14 cellular contexts compared by ENCODE assay signal in genomic region chr9:92278117-92278516, GRCh38. TPM values are rescaled to one million over a fixed set of nuclear protein-coding genes. Genes with fewer than 3 reads are reported as not detected.
DNase-seq lines count a peak whose midpoint lies in the region; ATAC-seq and TF ChIP-seq lines count a peak whose summit lies in the region.
"Had no signal": no experiment of that assay in that cellular context is flagged by ENCODE, and none has a peak within 500 bp of the region (broad histone marks: within the 10 kb centered on the region; RNA-seq: fewer than 3 reads in every experiment).

No MANE protein-coding gene starts in this region.

- DNase-seq in AG08396 (ENCODE audit: low spot score) (peak; percentile 30), GM04504 (ENCODE audit: low read depth) (peak; percentile 71), fibroblast of mammary gland (ENCODE audit: low read depth) (peak; percentile 86), RKO (ENCODE audit: low spot score) (no peak), right cardiac atrium (no peak), islet precursor cell (no peak), DMS153 treated with DMSO at 0.1 percent for 48 hours (lab: John Stamatoyannopoulos, UW; ENCODE audit: unreplicated experiment) (no peak)
- DNase-seq in activated CD8-positive, alpha-beta T cell treated with anti-CD3 and anti-CD28 coated beads for 36 hours, result no peak
- DNase-seq: BE2C; left lung; NCI-H1436 treated with DMSO at 0.1 percent for 48 hours; NCI-H82; Peyer's patch; stimulated activated CD4-positive, alpha-beta T cell treated with anti-CD3 and anti-CD28 coated beads, Interleukin-2, amount 100 ng/mL, for 48 hours had no signal

- POLR2A ChIA-PET in activated CD8-positive, alpha-beta T cell treated with anti-CD3 and anti-CD28 coated beads for 36 hours (lab: Charles Lee), result interaction anchor here (0.8 to 4.4 kb wide), 11 partner anchors 10 to 46 kb away, joined by 3 to 14 read pairs (median 5); partner anchors contain the start of gene IARS1

- H3K9me3 Mint-ChIP-seq in activated CD8-positive, alpha-beta T cell treated with anti-CD3 and anti-CD28 coated beads for 36 hours, result no peaks in the 10 kb centered on the region

- CTCF ChIA-PET in activated CD8-positive, alpha-beta T cell treated with anti-CD3 and anti-CD28 coated beads for 36 hours (lab: Charles Lee), result interaction anchor here (0.9 to 2.2 kb wide), 5 partner anchors 9 to 48 kb away, joined by 3 to 7 read pairs (median 4); partner anchors contain the start of gene CENPP

- intact Hi-C loops in activated CD8-positive, alpha-beta T cell treated with anti-CD3 and anti-CD28 coated beads for 36 hours (cut with micrococcal nuclease), result loop anchor here (5.0 kb wide), 1 partner anchor 44 kb away; no protein-coding TSS in a partner anchor
- intact Hi-C loops in right cardiac atrium (cut with DNase I), result loop anchor here in 1 of 4 donors (5.0 kb wide), 1 partner anchor 36 kb away; no protein-coding TSS in a partner anchor

- no peaks in the 10 kb centered on the region for H3K27me3 ChIP-seq in right cardiac atrium (ENCODE audit: control insufficient read depth, insufficient read depth)
- H3K27me3 ChIP-seq: BE2C, left lung, Peyer's patch had no signal

- H3K27ac ChIP-seq in right cardiac atrium (ENCODE audit: low read length), result no peak overlapping the region
- H3K27ac ChIP-seq: left lung, Peyer's patch had no signal

- H3K4me1 Mint-ChIP-seq in activated CD8-positive, alpha-beta T cell treated with anti-CD3 and anti-CD28 coated beads for 36 hours (ENCODE audit: low read depth), result peaks cover 39% of the 10 kb centered on the region

- TF ChIP-seq CTCF in activated CD8-positive, alpha-beta T cell treated with anti-CD3 and anti-CD28 coated beads for 36 hours (IDR thresholded peaks at IDR 0.05), result no peak
- TF ChIP-seq CTCF in fibroblast of mammary gland (conservative IDR thresholded peaks at IDR 0.05; ENCODE audit: control insufficient read depth, insufficient read depth, low read depth, low read length), result no peak

- H3K27ac Mint-ChIP-seq in activated CD8-positive, alpha-beta T cell treated with anti-CD3 and anti-CD28 coated beads for 36 hours, result peak overlapping the region; percentile 34

- H3K4me3 ChIP-seq in fibroblast of mammary gland (ENCODE audit: control insufficient read depth, low read depth, low read length) (no peak overlapping the region), right cardiac atrium (ENCODE audit: low read length) (no peak overlapping the region)
- H3K4me3 ChIP-seq: left lung, Peyer's patch had no signal

- no peak for ATAC-seq in activated CD8-positive, alpha-beta T cell treated with anti-CD3 and anti-CD28 coated beads for 36 hours
- no peak for ATAC-seq in right cardiac atrium
- ATAC-seq: left lung had no signal

- H3K9me3 ChIP-seq in right cardiac atrium (ENCODE audit: control insufficient read depth, low read length), result no peaks in the 10 kb centered on the region
- H3K9me3 ChIP-seq: BE2C, left lung, Peyer's patch had no signal

- no peak overlapping the region for H3K4me3 Mint-ChIP-seq in activated CD8-positive, alpha-beta T cell treated with anti-CD3 and anti-CD28 coated beads for 36 hours

- peaks cover 73% of the 10 kb centered on the region for H3K36me3 Mint-ChIP-seq in activated CD8-positive, alpha-beta T cell treated with anti-CD3 and anti-CD28 coated beads for 36 hours (ENCODE audit: low read depth)

- H3K4me1 ChIP-seq in right cardiac atrium (ENCODE audit: control insufficient read depth, insufficient read depth, low read length), result no peaks in the 10 kb centered on the region
- H3K4me1 ChIP-seq: BE2C, left lung, Peyer's patch had no signal

- H3K27me3 Mint-ChIP-seq in activated CD8-positive, alpha-beta T cell treated with anti-CD3 and anti-CD28 coated beads for 36 hours, result no peaks in the 10 kb centered on the region

- 85% methylated on average over 3 of the region's 3 CpGs for WGBS in right cardiac atrium

RNA-seq across cellular contexts. Expression of gene IARS1, which starts 15.4 kb away (rescaled TPM):
- total RNA-seq in activated CD8-positive, alpha-beta T cell treated with anti-CD3 and anti-CD28 coated beads for 36 hours, result 100 to 1,000 TPM; 247 to 251 TPM
- 10 to 100 TPM; 46.4 to 67.2 (median 55.1) TPM for total RNA-seq in right cardiac atrium
- 16.5 TPM for polyA plus RNA-seq in right cardiac atrium

RNA-seq across cellular contexts. Expression of gene NOL8, which starts 47.0 kb away (rescaled TPM):
- 10 to 100 TPM; 44.1 to 46.5 TPM for total RNA-seq in activated CD8-positive, alpha-beta T cell treated with anti-CD3 and anti-CD28 coated beads for 36 hours
- total RNA-seq in right cardiac atrium, result 10 to 100 TPM; 15.7 to 19.0 (median 16.3) TPM
- 10.9 TPM for polyA plus RNA-seq in right cardiac atrium

RNA-seq across cellular contexts. Expression of gene CENPP, which starts 47.6 kb away (rescaled TPM):
- 10 to 100 TPM; 22.5 to 28.7 TPM for total RNA-seq in activated CD8-positive, alpha-beta T cell treated with anti-CD3 and anti-CD28 coated beads for 36 hours
- total RNA-seq in right cardiac atrium, result 1 to 10 TPM; 2.0 to 4.0 (median 3.0) TPM
- 2.0 TPM for polyA plus RNA-seq in right cardiac atrium

Comparison
In these comparisons a context has a peak if more than half of its experiments do, and no peak if none do; other contexts are left out.
1. DNase-seq: peak in AG08396 (single experiment), GM04504 (single experiment) and fibroblast of mammary gland (single experiment); none in activated CD8-positive, alpha-beta T cell treated with anti-CD3 and anti-CD28 coated beads for 36 hours (single experiment), RKO (single experiment), right cardiac atrium (0 of 3), islet precursor cell (single experiment) and DMS153 treated with DMSO at 0.1 percent for 48 hours (single experiment).
2. RNA of gene CENPP, which starts 47.6 kb away (total RNA-seq): 22.5 to 28.7 TPM in activated CD8-positive, alpha-beta T cell treated with anti-CD3 and anti-CD28 coated beads for 36 hours; 2.0 to 4.0 TPM in right cardiac atrium; every median in the first group is over 4 times any median in the second.